Comparison of ENCODE assay signal across 11 cellular contexts in genomic region chr1:167933779-167934178, GRCh38. TPM values are rescaled to one million over a fixed set of nuclear protein-coding genes. Genes with fewer than 3 reads are reported as not detected.
A peak's percentile ranks its signal among the peaks of the same experiment; 100 is the strongest.
DNase-seq lines count a peak whose midpoint lies in the region; ATAC-seq, FAIRE-seq and TF ChIP-seq lines count a peak whose summit lies in the region.
"Had no signal": no experiment of that assay in that cellular context is flagged by ENCODE, and none has a peak within 500 bp of the region (broad histone marks: within the 10 kb centered on the region; RNA-seq: fewer than 3 reads in every experiment).

No MANE protein-coding gene starts in this region.

- H3K4me2 ChIP-seq in mesenchymal stem cell (ENCODE audit: low read length, poor library complexity, severe bottlenecking) = peak overlapping the region; percentile 45

- H3K27ac ChIP-seq in 22Rv1 (peak overlapping the region; percentile 98), ascending aorta (peak overlapping the region; percentile 96 to 98), mesenchymal stem cell (ENCODE audit: low read length, poor library complexity, severe bottlenecking) (peak overlapping the region; percentile 20)

- no peak overlapping the region for H2BK12ac ChIP-seq in mesenchymal stem cell (ENCODE audit: low read length in 2 of 2)

- intact Hi-C loops in ascending aorta (cut with DNase I) = loop anchor here (1.0 to 10.0 kb wide), 3 partner anchors 111 to 1551 kb away; partner anchors contain the start of gene SLC19A2

- H4K8ac ChIP-seq in mesenchymal stem cell (ENCODE audit: low read length) = no peak overlapping the region

- H3K36me3 ChIP-seq in ascending aorta (no peaks in the 10 kb centered on the region), mesenchymal stem cell (ENCODE audit: control insufficient read depth in 1 of 2, insufficient read depth in 2 of 2, low read depth in 1 of 2, low read length in 2 of 2) (no peaks in the 10 kb centered on the region)

- H3K4ac ChIP-seq in mesenchymal stem cell (ENCODE audit: low read depth in 1 of 2, low read length in 2 of 2) = no peak overlapping the region

- peak; percentile 39 for FAIRE-seq in GM19239 (lab: Jason Lieb, UNC)
- FAIRE-seq in frontal cortex (lab: Jason Lieb, UNC) = no peak
- FAIRE-seq: HTR-8/SVneo had no signal

- no peak overlapping the region for H2BK120ac ChIP-seq in mesenchymal stem cell (ENCODE audit: low read depth, low read length)

- H3K9me3 ChIP-seq in ascending aorta = no peaks in the 10 kb centered on the region
- H3K9me3 ChIP-seq in mesenchymal stem cell (ENCODE audit: control insufficient read depth, low read length) = no peaks in the 10 kb centered on the region

- no peak for DNase-seq in GM19239 (ENCODE audit: insufficient read length, low spot score)
- DNase-seq in ascending aorta (ENCODE audit: low spot score in 2 of 2) = no peak
- DNase-seq in mesenchymal stem cell = no peak
- DNase-seq in stimulated activated CD4-positive, alpha-beta T cell treated with anti-CD3 and anti-CD28 coated beads, Interleukin-1b, Interleukin-23, amount 100 ng/mL, for 48 hours = no peak
- DNase-seq in frontal cortex (ENCODE audit: low spot score in 2 of 2) = no peak
- no peak for DNase-seq in putamen (ENCODE audit: low spot score)
- DNase-seq: NCI-H510A had no signal

- no peak overlapping the region for H4K91ac ChIP-seq in mesenchymal stem cell (ENCODE audit: low read length)

- H3K14ac ChIP-seq in mesenchymal stem cell (ENCODE audit: low read length in 2 of 2) = no peak overlapping the region

- H3K18ac ChIP-seq in mesenchymal stem cell (ENCODE audit: low read depth in 1 of 2, low read length in 2 of 2) = no peak overlapping the region

- no peak overlapping the region for H2AK5ac ChIP-seq in mesenchymal stem cell (ENCODE audit: low read length, severe bottlenecking)

- 67% methylated on average over 1 of the region's 4 CpGs for WGBS in mesenchymal stem cell

- peaks cover 0 to 14% of the 10 kb centered on the region in 2 donors for H3K4me1 ChIP-seq in ascending aorta
- peaks cover 6% of the 10 kb centered on the region for H3K4me1 ChIP-seq in mesenchymal stem cell (ENCODE audit: control insufficient read depth, insufficient read depth, low read depth, low read length)

- no peak overlapping the region for H3K23ac ChIP-seq in mesenchymal stem cell (ENCODE audit: low read length in 2 of 2)

- no peak overlapping the region for H2BK5ac ChIP-seq in mesenchymal stem cell (ENCODE audit: low read depth, low read length, poor library complexity, severe bottlenecking)

- H2BK15ac ChIP-seq in mesenchymal stem cell (ENCODE audit: low read depth, poor library complexity, severe bottlenecking) = no peak overlapping the region

- peak overlapping the region; percentile 91 for H3K4me3 ChIP-seq in ascending aorta
- peak overlapping the region in 1 of 2 experiments; percentile 79 for H3K4me3 ChIP-seq in mesenchymal stem cell (ENCODE audit: insufficient read depth in 1 of 2, low read depth in 1 of 2, low read length in 2 of 2)

- no peaks in the 10 kb centered on the region for H3K79me1 ChIP-seq in mesenchymal stem cell (replicated peaks; ENCODE audit: low read length, poor library complexity, severe bottlenecking)

- TF ChIP-seq CTCF in 22Rv1 (IDR thresholded peaks at IDR 0.05) = no peak
- TF ChIP-seq CTCF in ascending aorta (IDR thresholded peaks at IDR 0.05) = no peak

- H3K27me3 ChIP-seq in ascending aorta (no peaks in the 10 kb centered on the region), mesenchymal stem cell (ENCODE audit: control insufficient read depth in 1 of 2, insufficient read depth in 1 of 2, low read length in 2 of 2) (no peaks in the 10 kb centered on the region)

- no peak for ATAC-seq in GM19455 (IDR thresholded peaks at IDR 0.05; ENCODE audit: unreplicated experiment)
- ATAC-seq: activated naive CD4-positive, alpha-beta T cell treated with anti-CD3 and anti-CD28 coated beads, Interleukin-2, amount 50 U/mL, for 72 hours had no signal

- H2AFZ ChIP-seq in mesenchymal stem cell (ENCODE audit: low read depth, low read length) = no peak overlapping the region

- peak overlapping the region; percentile 96 for H3K9ac ChIP-seq in mesenchymal stem cell (ENCODE audit: low read length)

RNA-seq across cellular contexts. Expression of gene DCAF6, which starts 2.7 kb away (rescaled TPM):
- total RNA-seq in ascending aorta (9.8 TPM), frontal cortex (73.4 TPM)
- 49.1 TPM for polyA plus RNA-seq in mesenchymal stem cell (2013, experiment 1 of 2)
- 50.1 TPM for polyA plus RNA-seq in mesenchymal stem cell (2013, experiment 2 of 2)

RNA-seq across cellular contexts. Expression of gene MPC2, which starts 3.1 kb away (rescaled TPM):
- 2.9 TPM for total RNA-seq in ascending aorta
- polyA plus RNA-seq in mesenchymal stem cell (2013, experiment 1 of 2) = 44.5 TPM
- polyA plus RNA-seq in mesenchymal stem cell (2013, experiment 2 of 2) = 47.9 TPM
- 62.8 TPM for total RNA-seq in frontal cortex

RNA-seq across cellular contexts. Expression of gene ADCY10, which starts 19.8 kb away (rescaled TPM):
- total RNA-seq in ascending aorta (1.9 TPM), frontal cortex (0.41 TPM)
- not detected for polyA plus RNA-seq in mesenchymal stem cell (2013, experiment 1 of 2)
- not detected for polyA plus RNA-seq in mesenchymal stem cell (2013, experiment 2 of 2)

Comparison
In these comparisons a context has a peak if more than half of its experiments do, and no peak if none do; other contexts are left out.
1. H3K27ac ChIP-seq: peak in every context shown above with its lines; median percentile 98 in 22Rv1; 97 in ascending aorta; 20 in mesenchymal stem cell.
2. RNA of gene MPC2, which starts 3.1 kb away (total RNA-seq): 62.8 TPM in frontal cortex (single experiment); 2.9 TPM in ascending aorta (single experiment); every median in the first group is over 10 times any median in the second.